Comparison of ENCODE assay signal across 20 cellular contexts in genomic region chr2:123840016-123840415, GRCh38.
"Had no signal": no experiment of that assay in that cellular context is flagged by ENCODE, and none has a peak within 500 bp of the region (broad histone marks: within the 10 kb centered on the region; RNA-seq: fewer than 3 reads in every experiment).

No MANE protein-coding gene starts in this region.

- ATAC-seq: activated CD4-positive, alpha-beta T cell treated with anti-CD3 and anti-CD28 coated beads for 36 hours; activated CD8-positive, alpha-beta memory T cell treated with anti-CD3 and anti-CD28 coated beads, Interleukin-2, amount 10 ng/mL, durations not matched to agents 7 days and 5 days; activated CD8-positive, alpha-beta T cell treated with anti-CD3 and anti-CD28 coated beads, Interleukin-2, amount 10 ng/mL, durations not matched to agents 7 days and 5 days; activated naive CD4-positive, alpha-beta T cell treated with anti-CD3 and anti-CD28 coated beads, Interleukin-2, amount 50 U/mL, for 72 hours had no signal

- FAIRE-seq: colon, frontal cortex had no signal

- H3K4me3 ChIP-seq: esophagus muscularis mucosa, left ventricle myocardium inferior, lung, right lobe of liver, uterus had no signal

- H3K9me3 ChIP-seq: neutrophil, right lobe of liver, uterus had no signal

- DNase-seq: activated B cell treated with CpG ODN at 0.5 μM for 24 hours; activated CD4-positive, alpha-beta T cell treated with anti-CD3 and anti-CD28 coated beads for 36 hours; activated CD8-positive, alpha-beta memory T cell treated with anti-CD3 and anti-CD28 coated beads, Interleukin-2, amount 10 ng/mL, durations not matched to agents 7 days and 5 days; activated CD8-positive, alpha-beta T cell treated with anti-CD3 and anti-CD28 coated beads, Interleukin-2, amount 10 ng/mL, durations not matched to agents 7 days and 5 days; activated naive CD4-positive, alpha-beta T cell; activated T-cell treated with anti-CD3 and anti-CD28 coated beads, Interleukin-2, amount 50 U/mL, for 48 hours; dermis blood vessel endothelial cell; effector CD8-positive, alpha-beta T cell; left ventricle myocardium inferior; right lobe of liver; stimulated activated CD4-positive, alpha-beta T cell treated with anti-CD3 and anti-CD28 coated beads, Interleukin-12 subunit alpha, Interleukin-12 subunit beta, amount 100 ng/mL, for 4 hours; stimulated activated CD4-positive, alpha-beta T cell treated with anti-CD3 and anti-CD28 coated beads, Interleukin-4, amount 100 ng/mL, for 1 hour; T1000; uterus had no signal

- H3K27ac ChIP-seq: esophagus muscularis mucosa, left ventricle myocardium inferior, neutrophil, right lobe of liver, uterus had no signal

- H3K27me3 ChIP-seq: esophagus muscularis mucosa, neutrophil, right lobe of liver, uterus had no signal

- H3K4me1 ChIP-seq: esophagus muscularis mucosa, left ventricle myocardium inferior, right lobe of liver, uterus had no signal

- H3K36me3 ChIP-seq: esophagus muscularis mucosa, left ventricle myocardium inferior, neutrophil, right lobe of liver, uterus had no signal
